1 cellular context compared by ENCODE assay signal in genomic region chr16:85364323-85365040, GRCh38.
TF ChIP-seq lines count a peak whose summit lies in the region.

No MANE protein-coding gene starts in this region.

TF ChIP-seq in HepG2, 621 proteins besides CTCF, POLR2A, EP300 and RAD21 (continued from another document):
- 0 out of 2 replicates have a peak, but pooled peaks have one; percentile 23 for TF ChIP-seq ZNF280B (CRISPR knock-in tag; IDR thresholded peaks at IDR 0.05; ENCODE audit: borderline replicate concordance)
- TF ChIP-seq ZNF543 (CRISPR knock-in tag; IDR thresholded peaks at IDR 0.05): peak; percentile 75
- TF ChIP-seq ZSCAN21 (CRISPR knock-in tag; IDR thresholded peaks at IDR 0.05; ENCODE audit: borderline replicate concordance): no peak
- TF ChIP-seq ZNF891 (CRISPR knock-in tag; IDR thresholded peaks at IDR 0.05): 0 out of 2 replicates have a peak, but pooled peaks have one; percentile 19
